In the genomic region with DNA sequence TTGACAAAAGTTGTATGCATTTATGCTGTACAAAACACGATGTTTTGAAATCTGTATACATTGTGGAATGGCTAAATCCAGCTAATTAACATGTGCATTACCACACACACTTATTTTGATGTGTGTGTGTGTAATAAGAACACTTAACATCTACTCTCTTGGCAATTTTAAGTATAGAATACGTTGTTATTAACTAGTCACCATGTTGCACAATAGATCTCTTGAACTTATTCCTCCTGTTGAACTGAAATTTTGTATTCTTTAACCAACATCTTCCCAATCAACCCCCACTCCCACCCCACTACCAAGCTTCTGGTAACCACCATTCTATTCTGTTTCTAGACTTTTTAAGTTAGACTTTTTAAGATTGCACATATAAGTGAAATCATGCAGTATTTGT, we compare ENCODE assay signal across 1 cellular context.
TF ChIP-seq lines count a peak whose summit lies in the region.

No MANE protein-coding gene starts in this region.

TF ChIP-seq in HepG2, 621 proteins besides CTCF, POLR2A, EP300 and RAD21:
- TF ChIP-seq CEBPB (IDR thresholded peaks at IDR 0.05; ENCODE audit: borderline replicate concordance, low read depth, low read length) (peak; percentile 45; the same call in 1 of the 2 replicates), SNRNP70 (IDR thresholded peaks at IDR 0.05; ENCODE audit: low read depth, low read length) (no peak), HNRNPK (IDR thresholded peaks at IDR 0.05; ENCODE audit: low read depth, low read length, poor library complexity, severe bottlenecking) (peak; percentile 14)
- TF ChIP-seq, protein P1, sequence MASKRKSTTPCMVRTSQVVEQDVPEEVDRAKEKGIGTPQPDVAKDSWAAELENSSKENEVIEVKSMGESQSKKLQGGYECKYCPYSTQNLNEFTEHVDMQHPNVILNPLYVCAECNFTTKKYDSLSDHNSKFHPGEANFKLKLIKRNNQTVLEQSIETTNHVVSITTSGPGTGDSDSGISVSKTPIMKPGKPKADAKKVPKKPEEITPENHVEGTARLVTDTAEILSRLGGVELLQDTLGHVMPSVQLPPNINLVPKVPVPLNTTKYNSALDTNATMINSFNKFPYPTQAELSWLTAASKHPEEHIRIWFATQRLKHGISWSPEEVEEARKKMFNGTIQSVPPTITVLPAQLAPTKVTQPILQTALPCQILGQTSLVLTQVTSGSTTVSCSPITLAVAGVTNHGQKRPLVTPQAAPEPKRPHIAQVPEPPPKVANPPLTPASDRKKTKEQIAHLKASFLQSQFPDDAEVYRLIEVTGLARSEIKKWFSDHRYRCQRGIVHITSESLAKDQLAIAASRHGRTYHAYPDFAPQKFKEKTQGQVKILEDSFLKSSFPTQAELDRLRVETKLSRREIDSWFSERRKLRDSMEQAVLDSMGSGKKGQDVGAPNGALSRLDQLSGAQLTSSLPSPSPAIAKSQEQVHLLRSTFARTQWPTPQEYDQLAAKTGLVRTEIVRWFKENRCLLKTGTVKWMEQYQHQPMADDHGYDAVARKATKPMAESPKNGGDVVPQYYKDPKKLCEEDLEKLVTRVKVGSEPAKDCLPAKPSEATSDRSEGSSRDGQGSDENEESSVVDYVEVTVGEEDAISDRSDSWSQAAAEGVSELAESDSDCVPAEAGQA (IDR thresholded peaks at IDR 0.05; ENCODE audit: low read depth): no peak
- TF ChIP-seq, protein P1 (CRISPR knock-in tag; IDR thresholded peaks at IDR 0.05; ENCODE audit: borderline replicate concordance): no peak
TF ChIP-seq in HepG2: peak in this region for 2.
